Comparison of ENCODE assay signal across 13 cellular contexts in the genomic region with DNA sequence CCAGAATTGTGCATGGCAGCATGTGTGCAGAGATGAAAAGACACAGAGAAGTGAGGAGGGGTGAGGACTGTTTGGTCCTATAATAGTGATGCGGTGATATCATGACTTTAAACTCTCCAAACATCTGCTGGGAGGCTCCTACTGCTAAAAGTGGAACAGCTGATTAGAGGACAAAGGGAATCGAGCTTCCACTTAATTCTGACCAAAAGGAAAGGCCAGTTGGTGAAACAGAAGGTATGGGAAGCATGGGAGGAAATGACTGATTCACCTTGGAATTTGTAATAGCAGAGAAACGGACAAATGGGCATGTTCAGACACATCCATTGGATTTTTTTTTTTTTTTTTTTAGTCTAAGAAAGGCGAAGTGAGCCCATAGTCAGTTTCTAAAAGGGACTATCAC.
DNase-seq lines count a peak whose midpoint lies in the region; ATAC-seq and FAIRE-seq lines count a peak whose summit lies in the region.
"Had no signal": no experiment of that assay in that cellular context is flagged by ENCODE, and none has a peak within 500 bp of the region (broad histone marks: within the 10 kb centered on the region; RNA-seq: fewer than 3 reads in every experiment).

No MANE protein-coding gene starts in this region.

- peak; percentile 91 for FAIRE-seq in RCC 7860 (lab: Jason Lieb, UNC)

- peaks cover 2% of the 10 kb centered on the region for H3K9me3 ChIP-seq in trophoblast cell (ENCODE audit: insufficient read depth, low read depth, low read length)
- H3K9me3 ChIP-seq: esophagus muscularis mucosa had no signal

- peak overlapping the region; percentile 23 for H2AFZ ChIP-seq in trophoblast cell (ENCODE audit: insufficient read depth, low read length, poor library complexity)

- H4K8ac ChIP-seq in trophoblast cell (ENCODE audit: low read depth, low read length), result peak overlapping the region; percentile 48

- peaks cover 4% of the 10 kb centered on the region for H3K79me1 ChIP-seq in trophoblast cell (ENCODE audit: low read length)

- ATAC-seq in GM21423 (IDR thresholded peaks at IDR 0.05; ENCODE audit: unreplicated experiment), result no peak
- ATAC-seq: stimulated activated memory B cell treated with anti-CD40 and anti-IgM and Interleukin-4, amounts not matched to agents 10 μg/mL and 1 μg/mL and 100 μg/mL, for 72 hours had no signal

- H3K36me3 ChIP-seq in trophoblast cell (ENCODE audit: control insufficient read depth in 1 of 2, insufficient read depth in 2 of 2, low read length in 2 of 2), result no peaks in the 10 kb centered on the region
- H3K36me3 ChIP-seq: esophagus muscularis mucosa had no signal

- H3K27ac ChIP-seq in trophoblast cell (ENCODE audit: low read depth, low read length), result peak overlapping the region; percentile 79
- H3K27ac ChIP-seq: esophagus muscularis mucosa had no signal

- peak overlapping the region; percentile 74 for H3K14ac ChIP-seq in trophoblast cell (ENCODE audit: low read length)

- no peak overlapping the region for H4K12ac ChIP-seq in trophoblast cell (ENCODE audit: low read depth, low read length)

- H2BK12ac ChIP-seq in trophoblast cell (ENCODE audit: low read length), result peak overlapping the region; percentile 100

- peak; percentile 84 for DNase-seq in GM04503 (ENCODE audit: low read depth)
- peak; percentile 94 for DNase-seq in RCC 7860 (ENCODE audit: low spot score)
- DNase-seq in epidermal melanocyte (ENCODE audit: insufficient read length, low spot score), result peak; percentile 25
- peak; percentile 7 to 73 for DNase-seq in trophoblast cell
- DNase-seq in NCI-H345 treated with DMSO at 0.1 percent for 48 hours (lab: John Stamatoyannopoulos, UW; ENCODE audit: unreplicated experiment), result no peak
- DNase-seq in activated naive CD4-positive, alpha-beta T cell treated with anti-CD3 and anti-CD28 coated beads, Interleukin-2, amount 50 U/mL, for 16 hours, result no peak
- DNase-seq: activated CD4-positive, alpha-beta T cell treated with anti-CD3 and anti-CD28 coated beads, Interleukin-2, amount 10 ng/mL, durations not matched to agents 24 days and 14 days; activated naive CD8-positive, alpha-beta T cell treated with anti-CD3 and anti-CD28 coated beads for 36 hours; DMS79; NCI-H2029 had no signal

- H3K4ac ChIP-seq in trophoblast cell (ENCODE audit: low read depth, low read length), result peak overlapping the region; percentile 43

- no peaks in the 10 kb centered on the region for H3K27me3 ChIP-seq in trophoblast cell (ENCODE audit: insufficient read depth, low read length)
- H3K27me3 ChIP-seq: esophagus muscularis mucosa had no signal

- H2BK120ac ChIP-seq in trophoblast cell (ENCODE audit: insufficient read depth, low read length, poor library complexity), result peak overlapping the region; percentile 93

- peaks cover 3% of the 10 kb centered on the region for H3K79me2 ChIP-seq in trophoblast cell (ENCODE audit: control insufficient read depth, insufficient read depth, low read length, poor library complexity)

- H3K4me3 ChIP-seq in trophoblast cell (ENCODE audit: low read depth, low read length), result no peak overlapping the region
- H3K4me3 ChIP-seq: esophagus muscularis mucosa had no signal

- H2AK5ac ChIP-seq in trophoblast cell (ENCODE audit: low read length), result peak overlapping the region; percentile 92

- H2BK5ac ChIP-seq in trophoblast cell (ENCODE audit: low read depth, low read length, poor library complexity), result peak overlapping the region; percentile 69

- H3K4me2 ChIP-seq in trophoblast cell (ENCODE audit: low read length), result no peak overlapping the region

- no peak overlapping the region for H3K9ac ChIP-seq in trophoblast cell (ENCODE audit: low read length)

- H3K18ac ChIP-seq in trophoblast cell (ENCODE audit: low read length), result peak overlapping the region; percentile 90

- no peak overlapping the region for H3K23ac ChIP-seq in trophoblast cell (ENCODE audit: low read length)

- no CpG with 5 or more reads among the region's 4 CpGs for WGBS in trophoblast cell (ENCODE audit: extremely low coverage, insufficient coverage, insufficient read length)

- H4K91ac ChIP-seq in trophoblast cell (ENCODE audit: low read depth, low read length), result peak overlapping the region; percentile 90

- H3K4me1 ChIP-seq in trophoblast cell (ENCODE audit: control insufficient read depth in 1 of 2, insufficient read depth in 2 of 2, low read length in 2 of 2), result peaks cover 6% of the 10 kb centered on the region in 2 experiments

Comparison
In these comparisons a context has a peak if more than half of its experiments do, and no peak if none do; other contexts are left out.
1. DNase-seq: peak in GM04503 (single experiment), RCC 7860 (single experiment), epidermal melanocyte (single experiment) and trophoblast cell (2 of 2); none in NCI-H345 treated with DMSO at 0.1 percent for 48 hours (single experiment) and activated naive CD4-positive, alpha-beta T cell treated with anti-CD3 and anti-CD28 coated beads, Interleukin-2, amount 50 U/mL, for 16 hours (single experiment).